In the genomic region with DNA sequence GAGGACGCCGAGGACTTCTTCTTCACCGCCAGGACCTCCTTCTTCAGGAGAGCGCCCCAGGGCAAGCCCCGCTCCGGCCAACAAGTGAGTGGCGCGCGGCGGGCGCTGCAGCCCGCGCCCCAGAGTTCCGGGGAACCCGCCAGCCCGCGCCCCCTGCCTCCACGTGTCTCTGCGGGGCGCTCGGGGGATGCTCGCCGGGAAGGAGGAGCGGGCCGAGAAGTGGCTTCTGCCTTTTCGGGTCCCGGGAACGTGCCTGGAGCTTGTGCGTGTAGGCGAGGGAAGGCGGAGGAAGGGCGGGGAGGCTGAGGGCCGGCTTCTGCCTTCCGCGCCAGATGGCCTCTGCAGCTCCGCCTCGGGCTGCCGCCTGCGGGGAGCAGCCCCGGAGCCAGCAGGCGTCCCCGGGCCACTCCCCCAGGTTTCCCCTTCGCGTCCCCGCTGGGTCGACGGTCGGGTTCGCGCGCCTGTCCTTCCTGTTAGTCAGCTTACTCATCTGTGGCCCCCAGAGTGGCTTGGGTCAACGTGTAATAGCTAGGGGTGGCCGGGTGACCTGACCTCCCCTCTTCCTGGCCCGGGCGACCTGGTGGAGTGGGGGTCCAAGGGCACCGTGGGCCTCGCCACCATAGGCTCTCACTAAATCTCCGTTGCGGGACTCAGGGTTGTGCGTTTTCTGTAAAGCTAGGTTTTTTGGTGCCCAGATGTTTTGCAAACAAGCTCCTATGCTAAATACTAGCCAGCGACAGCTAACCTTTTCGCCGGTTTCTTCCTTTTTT, we compare ENCODE assay signal across 8 cellular contexts. TPM values are rescaled to one million over a fixed set of nuclear protein-coding genes. Genes with fewer than 3 reads are reported as not detected.
A peak's percentile ranks its signal among the peaks of the same experiment; 100 is the strongest.
DNase-seq lines count a peak whose midpoint lies in the region; ATAC-seq and TF ChIP-seq lines count a peak whose summit lies in the region.

No MANE protein-coding gene starts in this region.

- peak overlapping the region; percentile 95 for H3K4me3 ChIP-seq in Caco-2 (ENCODE audit: low read depth, low read length)

- CTCF ChIA-PET in Caco-2 (lab: Charles Lee): interaction anchor here (0.8 to 1.0 kb wide), 3 partner anchors 72 to 87 kb away, joined by 3 to 4 read pairs (median 3); no protein-coding TSS in a partner anchor
- CTCF ChIA-PET in activated naive CD4-positive, alpha-beta T cell treated with anti-CD3 and anti-CD28 coated beads for 36 hours (lab: Charles Lee): interaction anchor here (0.7 to 3.2 kb wide), 12 partner anchors 9 to 87 kb away, joined by 3 to 12 read pairs (median 3); no protein-coding TSS in a partner anchor

- POLR2A ChIA-PET in Caco-2 (lab: Charles Lee): interaction anchor here (0.6 to 1.2 kb wide), 2 partner anchors 14 to 67 kb away, joined by 3 to 8 read pairs; no protein-coding TSS in a partner anchor

- H3K27ac Mint-ChIP-seq in Caco-2 (ENCODE audit: unreplicated experiment): peak overlapping the region; percentile 39
- peak overlapping the region; percentile 96 for H3K27ac Mint-ChIP-seq in activated naive CD4-positive, alpha-beta T cell treated with anti-CD3 and anti-CD28 coated beads for 36 hours

- H3K4me1 Mint-ChIP-seq in Caco-2 (ENCODE audit: low read depth, unreplicated experiment): peaks cover 7% of the 10 kb centered on the region
- H3K4me1 Mint-ChIP-seq in activated naive CD4-positive, alpha-beta T cell treated with anti-CD3 and anti-CD28 coated beads for 36 hours (ENCODE audit: low read depth): peaks cover 44% of the 10 kb centered on the region

- H3K9me3 ChIP-seq in Caco-2: no peaks in the 10 kb centered on the region

- no peaks in the 10 kb centered on the region for H3K36me3 ChIP-seq in Caco-2 (ENCODE audit: control insufficient read depth, insufficient read depth, low read length)

- no peak for TF ChIP-seq CTCF in Caco-2 (IDR thresholded peaks at IDR 0.05; ENCODE audit: insufficient read depth in 1 of 2, low read depth in 1 of 2, low read length in 1 of 2, severe bottlenecking in 1 of 2, unreplicated experiment in 1 of 2)

- peak; percentile 67 to 69 for DNase-seq in Caco-2
- peak; percentile 78 for DNase-seq in activated naive CD4-positive, alpha-beta T cell treated with anti-CD3 and anti-CD28 coated beads for 36 hours
- DNase-seq in cardiac septum (ENCODE audit: low spot score): peak; percentile 84
- DNase-seq in retina: peak; percentile 89
- DNase-seq in midbrain (lab: John Stamatoyannopoulos, UW): no peak

- H3K9me3 Mint-ChIP-seq in Caco-2 (ENCODE audit: unreplicated experiment): no peaks in the 10 kb centered on the region
- no peaks in the 10 kb centered on the region for H3K9me3 Mint-ChIP-seq in activated naive CD4-positive, alpha-beta T cell treated with anti-CD3 and anti-CD28 coated beads for 36 hours

- intact Hi-C loops in Caco-2 (cut with micrococcal nuclease; ENCODE audit: unreplicated experiment): loop anchor here (1.0 kb wide), 1 partner anchor 14 kb away; no protein-coding TSS in a partner anchor
- intact Hi-C loops in activated naive CD4-positive, alpha-beta T cell treated with anti-CD3 and anti-CD28 coated beads for 36 hours (cut with micrococcal nuclease): loop anchor here (1.0 to 2.0 kb wide), 3 partner anchors 9 to 158 kb away; a partner anchor contains a TSS
- intact Hi-C loops in cardiac septum (cut with DNase I): loop anchor here (2.0 to 5.0 kb wide), 3 partner anchors 14 to 61 kb away; no protein-coding TSS in a partner anchor

- H3K4me3 Mint-ChIP-seq in Caco-2 (ENCODE audit: unreplicated experiment): peak overlapping the region; percentile 80
- H3K4me3 Mint-ChIP-seq in activated naive CD4-positive, alpha-beta T cell treated with anti-CD3 and anti-CD28 coated beads for 36 hours: peak overlapping the region; percentile 95

- BruUV-seq in Caco-2 (replicated peaks; lab: Mats Ljungman, UMichigan): no TSS peak

- no peaks in the 10 kb centered on the region for H3K27me3 ChIP-seq in Caco-2 (replicated peaks; ENCODE audit: control insufficient read depth, insufficient read depth, low read length)

- peak; percentile 42 for TF ChIP-seq POLR2A in Raji (IDR thresholded peaks at IDR 0.05; ENCODE audit: insufficient read depth, low read depth, low read length)

- H3K27me3 Mint-ChIP-seq in Caco-2 (ENCODE audit: insufficient read depth, unreplicated experiment): no peaks in the 10 kb centered on the region
- no peaks in the 10 kb centered on the region for H3K27me3 Mint-ChIP-seq in activated naive CD4-positive, alpha-beta T cell treated with anti-CD3 and anti-CD28 coated beads for 36 hours (ENCODE audit: low read depth)

- ATAC-seq in GM19438 (IDR thresholded peaks at IDR 0.05; ENCODE audit: low read depth, unreplicated experiment) (peak; percentile 48), HG03565 (IDR thresholded peaks at IDR 0.05; ENCODE audit: unreplicated experiment) (peak; percentile 30)

- peaks cover 16% of the 10 kb centered on the region for H3K36me3 Mint-ChIP-seq in Caco-2 (ENCODE audit: insufficient read depth, unreplicated experiment)
- H3K36me3 Mint-ChIP-seq in activated naive CD4-positive, alpha-beta T cell treated with anti-CD3 and anti-CD28 coated beads for 36 hours (ENCODE audit: low read depth): peaks cover 22% of the 10 kb centered on the region

- H3K4me1 ChIP-seq in Caco-2: peaks cover 5% of the 10 kb centered on the region; the same call in 1 of the 2 replicates

RNA-seq across cellular contexts. Expression of a gene that starts 0.6 kb away (rescaled TPM):
- total RNA-seq in Caco-2 (2022) (22.6 and 25.7 TPM in 2 replicates), cardiac septum (98.8 TPM)
- total RNA-seq in activated naive CD4-positive, alpha-beta T cell treated with anti-CD3 and anti-CD28 coated beads for 36 hours: 10 to 100 TPM; 39.4 to 43.8 TPM
